30 cellular contexts compared by ENCODE assay signal in genomic region chr14:100123618-100124017, GRCh38. TPM values are rescaled to one million over a fixed set of nuclear protein-coding genes. Genes with fewer than 3 reads are reported as not detected.
"Had no signal": no experiment of that assay in that cellular context is flagged by ENCODE, and none has a peak within 500 bp of the region (broad histone marks: within the 10 kb centered on the region; RNA-seq: fewer than 3 reads in every experiment).

No MANE protein-coding gene starts in this region.

- H3K27me3 ChIP-seq: ascending aorta, brain microvascular endothelial cell, gastrocnemius medialis, hepatocyte, neural progenitor cell, right atrium auricular region, suprapubic skin, tibial artery had no signal

- H2AFZ ChIP-seq: hepatocyte, neural progenitor cell had no signal

- H3K27ac ChIP-seq: ascending aorta, brain microvascular endothelial cell, gastrocnemius medialis, hepatocyte, neural progenitor cell, right atrium auricular region, suprapubic skin, tibial artery had no signal

- H3K4me1 Mint-ChIP-seq: neural progenitor cell, WTC11 had no signal

- H3K27ac Mint-ChIP-seq: activated T-cell treated with anti-CD3 and anti-CD28 coated beads, Interleukin-2, amount 50 U/mL, for 72 hours; neural progenitor cell had no signal

- H3K36me3 Mint-ChIP-seq: WTC11 had no signal

- H3K9ac ChIP-seq: neural progenitor cell had no signal

- H3K36me3 ChIP-seq: gastrocnemius medialis, neural progenitor cell had no signal

- DNase-seq: activated CD4-positive, alpha-beta memory T cell treated with anti-CD3 and anti-CD28 coated beads, Interleukin-2, amount 10 ng/mL, durations not matched to agents 7 days and 5 days; activated CD4-positive, alpha-beta T cell treated with anti-CD3 and anti-CD28 coated beads for 1 hour; activated CD4-positive, alpha-beta T cell treated with anti-CD3 and anti-CD28 coated beads, Interleukin-2, amount 10 ng/mL, durations not matched to agents 7 days and 5 days; activated CD8-positive, alpha-beta memory T cell treated with anti-CD3 and anti-CD28 coated beads, Interleukin-2, amount 50 U/mL, for 48 hours; activated effector memory CD4-positive, alpha-beta T cell treated with Interleukin-2 at 50 U/mL for 16 hours; activated naive CD8-positive, alpha-beta T cell treated with anti-CD3 and anti-CD28 coated beads, Interleukin-2, amount 10 ng/mL, durations not matched to agents 7 days and 5 days; activated T-cell treated with anti-CD3 and anti-CD28 coated beads, Interleukin-2, amount 50 U/mL, for 72 hours; brain microvascular endothelial cell; cortex of kidney; effector memory CD8-positive, alpha-beta T cell; gastrocnemius medialis; glutamatergic neuron; islet precursor cell; left cardiac atrium; left ventricle myocardium superior; occipital lobe; stimulated activated CD4-positive, alpha-beta T cell treated with anti-CD3 and anti-CD28 coated beads, Interleukin-1b, Interleukin-23, amount 100 ng/mL, for 48 hours; stimulated activated CD4-positive, alpha-beta T cell treated with anti-CD3 and anti-CD28 coated beads, Interleukin-4, amount 100 ng/mL, for 4 hours; stimulated activated CD8-positive, alpha-beta memory T cell treated with anti-CD3 and anti-CD28 coated beads, Interleukin-4, amount 100 ng/mL, for 48 hours; stimulated activated naive CD4-positive, alpha-beta T cell; T-helper 2 cell; tibial artery had no signal

- H3K4me1 ChIP-seq: ascending aorta, gastrocnemius medialis, neural progenitor cell, tibial artery had no signal

- H3K27me3 Mint-ChIP-seq: activated CD4-positive, alpha-beta memory T cell treated with anti-CD3 and anti-CD28 coated beads, Interleukin-2, amount 10 ng/mL, durations not matched to agents 7 days and 5 days; activated CD4-positive, alpha-beta T cell treated with anti-CD3 and anti-CD28 coated beads, Interleukin-2, amount 10 ng/mL, durations not matched to agents 7 days and 5 days; activated naive CD8-positive, alpha-beta T cell treated with anti-CD3 and anti-CD28 coated beads, Interleukin-2, amount 10 ng/mL, durations not matched to agents 7 days and 5 days; effector memory CD8-positive, alpha-beta T cell had no signal

- H3K79me2 ChIP-seq: hepatocyte had no signal

- H3K4me2 ChIP-seq: hepatocyte, neural progenitor cell, smooth muscle cell had no signal

- ATAC-seq: activated T-cell treated with anti-CD3 and anti-CD28 coated beads, Interleukin-2, amount 50 U/mL, for 72 hours; effector memory CD8-positive, alpha-beta T cell; gastrocnemius medialis; left cardiac atrium; left ventricle myocardium superior; WTC11 had no signal

- H3K4me3 ChIP-seq: ascending aorta, gastrocnemius medialis, hepatocyte, neural progenitor cell, right atrium auricular region, smooth muscle cell, suprapubic skin, tibial artery had no signal

- H3K4me3 Mint-ChIP-seq: activated CD4-positive, alpha-beta memory T cell treated with anti-CD3 and anti-CD28 coated beads, Interleukin-2, amount 10 ng/mL, durations not matched to agents 7 days and 5 days; activated CD4-positive, alpha-beta T cell treated with anti-CD3 and anti-CD28 coated beads, Interleukin-2, amount 10 ng/mL, durations not matched to agents 7 days and 5 days; activated naive CD8-positive, alpha-beta T cell treated with anti-CD3 and anti-CD28 coated beads, Interleukin-2, amount 10 ng/mL, durations not matched to agents 7 days and 5 days; activated T-cell treated with anti-CD3 and anti-CD28 coated beads, Interleukin-2, amount 50 U/mL, for 72 hours; effector memory CD8-positive, alpha-beta T cell; neural progenitor cell; WTC11 had no signal

- H3K9me3 ChIP-seq: ascending aorta, gastrocnemius medialis, right atrium auricular region, suprapubic skin, tibial artery had no signal

- H3K9me3 Mint-ChIP-seq: activated CD4-positive, alpha-beta memory T cell treated with anti-CD3 and anti-CD28 coated beads, Interleukin-2, amount 10 ng/mL, durations not matched to agents 7 days and 5 days; activated CD4-positive, alpha-beta T cell treated with anti-CD3 and anti-CD28 coated beads, Interleukin-2, amount 10 ng/mL, durations not matched to agents 7 days and 5 days; activated naive CD8-positive, alpha-beta T cell treated with anti-CD3 and anti-CD28 coated beads, Interleukin-2, amount 10 ng/mL, durations not matched to agents 7 days and 5 days; activated T-cell treated with anti-CD3 and anti-CD28 coated beads, Interleukin-2, amount 50 U/mL, for 72 hours; effector memory CD8-positive, alpha-beta T cell; neural progenitor cell; WTC11 had no signal

RNA-seq across cellular contexts. Expression of gene DEGS2, which starts 35.8 kb away (rescaled TPM):
- total RNA-seq: cardiac septum, left ventricle myocardium superior, right atrium auricular region had no signal
